8 cellular contexts compared by ENCODE assay signal in genomic region chr6:8707956-8708772, GRCh38.
A peak's percentile ranks its signal among the peaks of the same experiment; 100 is the strongest.
DNase-seq lines count a peak whose midpoint lies in the region; ATAC-seq and TF ChIP-seq lines count a peak whose summit lies in the region.

No MANE protein-coding gene starts in this region.

- intact Hi-C loops in Calu3 (cut with micrococcal nuclease; ENCODE audit: unreplicated experiment) = loop anchor here (2.0 to 5.0 kb wide), 3 partner anchors 179 to 1721 kb away; no protein-coding TSS in a partner anchor
- intact Hi-C loops in left cardiac atrium (cut with DNase I) = loop anchor here in 1 of 2 donors (10.0 kb wide), 2 partner anchors 707 to 1727 kb away; no protein-coding TSS in a partner anchor

- DNase-seq in Calu3 (peak; percentile 13), SHP77 treated with DMSO at 0.1 percent for 48 hours (lab: John Stamatoyannopoulos, UW) (peak; percentile 48), left cardiac atrium (no peak), T-helper 2 cell (no peak), mesenteric fat pad (ENCODE audit: low spot score) (no peak)
- DNase-seq in stimulated activated CD4-positive, alpha-beta T cell treated with anti-CD3 and anti-CD28 coated beads, Interleukin-2, amount 100 ng/mL, for 48 hours = no peak

- no peak overlapping the region for H3K27ac ChIP-seq in stomach smooth muscle (ENCODE audit: low read length)

- no peaks in the 10 kb centered on the region for H3K36me3 Mint-ChIP-seq in Calu3 (ENCODE audit: insufficient read depth, unreplicated experiment)

- no peaks in the 10 kb centered on the region for H3K36me3 ChIP-seq in stomach smooth muscle (ENCODE audit: control insufficient read depth in 2 of 2, insufficient read depth in 2 of 2, low read length in 2 of 2)

- CTCF ChIA-PET in Calu3 (lab: Charles Lee) = interaction anchor here (1.0 kb wide), 1 partner anchor 1721 kb away, joined by 3 read pairs; no protein-coding TSS in a partner anchor

- no TSS peak for BruUV-seq in Calu3 (replicated peaks; lab: Mats Ljungman, UMichigan)

- no peaks in the 10 kb centered on the region for H3K9me3 ChIP-seq in stomach smooth muscle (ENCODE audit: control insufficient read depth in 2 of 2, low read length in 2 of 2)

- H3K27ac Mint-ChIP-seq in Calu3 (ENCODE audit: unreplicated experiment) = no peak overlapping the region

- H3K4me1 ChIP-seq in stomach smooth muscle (ENCODE audit: control insufficient read depth, insufficient read depth, low read length) = no peaks in the 10 kb centered on the region

- peak overlapping the region; percentile 66 to 71 for H3K4me3 ChIP-seq in stomach smooth muscle (ENCODE audit: low read length in 2 of 2)

- H3K4me3 Mint-ChIP-seq in Calu3 (ENCODE audit: low read depth, unreplicated experiment) = peak overlapping the region; percentile 21

- H3K9me3 Mint-ChIP-seq in Calu3 (ENCODE audit: low read depth, unreplicated experiment) = no peaks in the 10 kb centered on the region

- no peaks in the 10 kb centered on the region for H3K27me3 Mint-ChIP-seq in Calu3 (ENCODE audit: unreplicated experiment)

- no peak overlapping the region for H3K9ac ChIP-seq in stomach smooth muscle (ENCODE audit: low read length in 2 of 2)

- H3K4me1 Mint-ChIP-seq in Calu3 (ENCODE audit: low read depth, unreplicated experiment) = peaks cover 6% of the 10 kb centered on the region

- TF ChIP-seq CTCF in Calu3 (IDR thresholded peaks at IDR 0.05; ENCODE audit: unreplicated experiment) (no peak), LNCAP (IDR thresholded peaks at IDR 0.05) (peak; percentile 66)

- no peaks in the 10 kb centered on the region for H3K27me3 ChIP-seq in stomach smooth muscle (ENCODE audit: control insufficient read depth in 1 of 2, insufficient read depth in 2 of 2, low read length in 2 of 2)

- peak; percentile 74 to 77 for ATAC-seq in left cardiac atrium

Comparison
In these comparisons a context has a peak if more than half of its experiments do, and no peak if none do; other contexts are left out.
1. DNase-seq: peak in Calu3 (single experiment) and SHP77 treated with DMSO at 0.1 percent for 48 hours (single experiment); none in left cardiac atrium (single experiment), stimulated activated CD4-positive, alpha-beta T cell treated with anti-CD3 and anti-CD28 coated beads, Interleukin-2, amount 100 ng/mL, for 48 hours (0 of 2), T-helper 2 cell (0 of 5) and mesenteric fat pad (single experiment).